ENCODE assay signal across 11 cellular contexts in genomic region chr20:43925215-43925614, GRCh38. TPM values are rescaled to one million over a fixed set of nuclear protein-coding genes. Genes with fewer than 3 reads are reported as not detected.
DNase-seq lines count a peak whose midpoint lies in the region; ATAC-seq, FAIRE-seq and TF ChIP-seq lines count a peak whose summit lies in the region.
"Had no signal": no experiment of that assay in that cellular context is flagged by ENCODE, and none has a peak within 500 bp of the region (broad histone marks: within the 10 kb centered on the region; RNA-seq: fewer than 3 reads in every experiment).

No MANE protein-coding gene starts in this region.

- DNase-seq in GM12891 (ENCODE audit: insufficient read length, low spot score) (no peak), SJSA1 (ENCODE audit: low read depth in 1 of 2, low spot score in 2 of 2) (peak; percentile 90 to 92), esophagus muscularis mucosa (ENCODE audit: extremely low spot score) (no peak), ureter (ENCODE audit: low spot score) (no peak), GF-D8 (lab: John Stamatoyannopoulos, UW) (no peak)
- DNase-seq in stimulated activated CD4-positive, alpha-beta T cell treated with anti-CD3 and anti-CD28 coated beads, TNF-alpha, amount 100 ng/mL, for 48 hours (ENCODE audit: low read depth in 3 of 3), result peak; percentile 21 to 60 (median 46)

- H3K4me1 Mint-ChIP-seq in activated naive CD4-positive, alpha-beta T cell treated with anti-CD3 and anti-CD28 coated beads, Interleukin-2, amount 50 U/mL, for 24 hours, result peaks cover 61% of the 10 kb centered on the region

- H3K4me3 Mint-ChIP-seq in activated naive CD4-positive, alpha-beta T cell treated with anti-CD3 and anti-CD28 coated beads, Interleukin-2, amount 50 U/mL, for 24 hours, result peak overlapping the region; percentile 37

- H3K36me3 ChIP-seq in SJSA1 (peaks cover 3% of the 10 kb centered on the region; the same call in 1 of the 2 replicates), esophagus muscularis mucosa (no peaks in the 10 kb centered on the region)
- H3K36me3 ChIP-seq: HAP-1, heart left ventricle had no signal

- no peak for ATAC-seq in GM18502 (IDR thresholded peaks at IDR 0.05; ENCODE audit: poor library complexity, unreplicated experiment)
- ATAC-seq: heart left ventricle had no signal

- no peak overlapping the region for H3K27ac Mint-ChIP-seq in activated naive CD4-positive, alpha-beta T cell treated with anti-CD3 and anti-CD28 coated beads, Interleukin-2, amount 50 U/mL, for 24 hours

- TF ChIP-seq EP300 in esophagus muscularis mucosa (IDR thresholded peaks at IDR 0.05), result no peak

- intact Hi-C loops in esophagus muscularis mucosa (cut with DNase I), result no loop called here

- WGBS in esophagus muscularis mucosa, result 80% methylated on average over 6 of the region's 10 CpGs

- TF ChIP-seq POLR2A in GM12891 (IDR thresholded peaks at IDR 0.05; ENCODE audit: low read depth, low read length) (0 out of 2 replicates have a peak, but pooled peaks have one; percentile 40), esophagus muscularis mucosa (IDR thresholded peaks at IDR 0.05; ENCODE audit: low read depth) (no peak)

- no peaks in the 10 kb centered on the region for H3K36me3 Mint-ChIP-seq in activated naive CD4-positive, alpha-beta T cell treated with anti-CD3 and anti-CD28 coated beads, Interleukin-2, amount 50 U/mL, for 24 hours

- H3K4me3 ChIP-seq in SJSA1, result no peak overlapping the region
- H3K4me3 ChIP-seq in esophagus muscularis mucosa, result no peak overlapping the region
- H3K4me3 ChIP-seq: HAP-1, heart left ventricle had no signal

- H3K9me3 ChIP-seq in SJSA1 (replicated peaks) (no peaks in the 10 kb centered on the region), esophagus muscularis mucosa (no peaks in the 10 kb centered on the region)
- H3K9me3 ChIP-seq: HAP-1, heart left ventricle had no signal

- no peaks in the 10 kb centered on the region for H3K9me3 Mint-ChIP-seq in activated naive CD4-positive, alpha-beta T cell treated with anti-CD3 and anti-CD28 coated beads, Interleukin-2, amount 50 U/mL, for 24 hours

- no peaks in the 10 kb centered on the region for H3K27me3 Mint-ChIP-seq in activated naive CD4-positive, alpha-beta T cell treated with anti-CD3 and anti-CD28 coated beads, Interleukin-2, amount 50 U/mL, for 24 hours

- H3K27ac ChIP-seq in SJSA1 (peak overlapping the region; percentile 80), esophagus muscularis mucosa (replicated peaks in 1 of 4) (peak overlapping the region in 1 of 4 donors; percentile 17)
- H3K27ac ChIP-seq: heart left ventricle had no signal

- FAIRE-seq in GM12891 (lab: Jason Lieb, UNC), result peak; percentile 80
- FAIRE-seq: bronchial epithelial cell had no signal

- H3K4me1 ChIP-seq in SJSA1 (replicated peaks), result peaks cover 59% of the 10 kb centered on the region
- peaks cover 0 to 28% (median 24%) of the 10 kb centered on the region in 4 donors for H3K4me1 ChIP-seq in esophagus muscularis mucosa

- H3K27me3 ChIP-seq in SJSA1 (replicated peaks) (no peaks in the 10 kb centered on the region), esophagus muscularis mucosa (no peaks in the 10 kb centered on the region)

- TF ChIP-seq CTCF in esophagus muscularis mucosa (IDR thresholded peaks at IDR 0.05), result no peak

TF ChIP-seq in GM12891, 5 proteins besides CTCF, POLR2A, EP300 and RAD21:
- no peak for TF ChIP-seq SPI1 (IDR thresholded peaks at IDR 0.05; ENCODE audit: low read depth, low read length)
- peak; percentile 68; the same call in 1 of the 2 replicates for TF ChIP-seq POU2F2 (IDR thresholded peaks at IDR 0.05; ENCODE audit: low read depth, low read length)
- no peak for TF ChIP-seq TAF1 (IDR thresholded peaks at IDR 0.05; ENCODE audit: low read depth, low read length)

RNA-seq across cellular contexts. Expression of gene TOX2, which starts 10.6 kb away (rescaled TPM):
- 41.6 TPM for polyA plus RNA-seq in GM12891 (2012; ENCODE audit: low read depth, missing spikeins)
- total RNA-seq in SJSA1 (2014; rRNA removed; shearing (Covaris generic)), result 6.2 TPM in 2 replicates
- 10 to 100 TPM; 19.4 to 39.5 (median 32.8) TPM for total RNA-seq in esophagus muscularis mucosa
- total RNA-seq in ureter, result 3.9 TPM
- total RNA-seq: bronchial epithelial cell had no signal

Comparison
In these comparisons a context has a peak if more than half of its experiments do, and no peak if none do; other contexts are left out.
1. DNase-seq: peak in SJSA1 (2 of 2) and stimulated activated CD4-positive, alpha-beta T cell treated with anti-CD3 and anti-CD28 coated beads, TNF-alpha, amount 100 ng/mL, for 48 hours (3 of 3); none in GM12891 (single experiment), esophagus muscularis mucosa (single experiment), ureter (single experiment) and GF-D8 (single experiment).